8 cellular contexts compared by ENCODE assay signal in genomic region chr4:73740353-73740778, GRCh38. TPM values are rescaled to one million over a fixed set of nuclear protein-coding genes. Genes with fewer than 3 reads are reported as not detected.
DNase-seq lines count a peak whose midpoint lies in the region; ATAC-seq and TF ChIP-seq lines count a peak whose summit lies in the region.

TSS of gene CXCL8 (plus strand) at chr4:73740569. CDS start at chr4:73740659, 90 bp downstream.

- H3K79me2 ChIP-seq in smooth muscle cell (ENCODE audit: low read depth): no peaks in the 10 kb centered on the region

- no peaks in the 10 kb centered on the region for H3F3A ChIP-seq in smooth muscle cell (ENCODE audit: low read depth)

- no peaks in the 10 kb centered on the region for H4K20me1 ChIP-seq in smooth muscle cell (ENCODE audit: low read depth)

- ATAC-seq in HG03025 (IDR thresholded peaks at IDR 0.05; ENCODE audit: low FRiP score, unreplicated experiment): no peak

- intact Hi-C loops in breast epithelium (cut with DNase I; ENCODE audit: low total_unique reads): no loop called here

- no peak within 1 kb of the TSS for H3K4me2 ChIP-seq in smooth muscle cell

- no peak within 1 kb of the TSS for H3K27ac ChIP-seq in breast epithelium
- H3K27ac ChIP-seq in smooth muscle cell (ENCODE audit: low read depth): no peak within 1 kb of the TSS

- WGBS in smooth muscle cell (ENCODE audit: low lambda C conversion rate): 73% methylated on average over 7 of the region's 7 CpGs

- H3K27me3 ChIP-seq in breast epithelium (no peaks in the 10 kb centered on the region), smooth muscle cell (ENCODE audit: low read depth) (no peaks in the 10 kb centered on the region)

- H3K4me3 ChIP-seq in AG10803 (ENCODE audit: low read length) (no peak within 1 kb of the TSS), breast epithelium (no peak within 1 kb of the TSS), smooth muscle cell (no peak within 1 kb of the TSS)

- H2AFZ ChIP-seq in smooth muscle cell (ENCODE audit: low read depth): no peak within 1 kb of the TSS

- H3K9me3 ChIP-seq in breast epithelium (peaks cover 0 to 4% of the 10 kb centered on the region in 2 donors), smooth muscle cell (replicated peaks; ENCODE audit: low read depth) (no peaks in the 10 kb centered on the region)

- H3K9ac ChIP-seq in smooth muscle cell (ENCODE audit: low read depth): no peak within 1 kb of the TSS

- TF ChIP-seq CTCF in AG10803 (conservative IDR thresholded peaks at IDR 0.05; ENCODE audit: low read length) (no peak), breast epithelium (IDR thresholded peaks at IDR 0.05) (no peak), smooth muscle cell (IDR thresholded peaks at IDR 0.05; ENCODE audit: borderline replicate concordance, insufficient read depth, poor library complexity, severe bottlenecking) (no peak)

- H3K4me1 ChIP-seq in breast epithelium (no peaks in the 10 kb centered on the region), smooth muscle cell (ENCODE audit: low read depth) (no peaks in the 10 kb centered on the region)

- DNase-seq in AG10803 (ENCODE audit: low read depth): peak; percentile 88
- DNase-seq in HCEC 1CT: peak; percentile 74
- peak; percentile 13 for DNase-seq in NCI-H774 (lab: John Stamatoyannopoulos, UW)
- DNase-seq in breast epithelium (ENCODE audit: low spot score in 2 of 2): peak; percentile 80 to 81
- DNase-seq in lung microvascular endothelial cell (ENCODE audit: low read depth in 2 of 2): peak; percentile 88 to 98
- DNase-seq in smooth muscle cell (lab: John Stamatoyannopoulos, UW; ENCODE audit: unreplicated experiment): no peak
- DNase-seq in retina: no peak

- TF ChIP-seq POLR2A in breast epithelium (IDR thresholded peaks at IDR 0.05): no peak

- H3K36me3 ChIP-seq in breast epithelium (no peaks in the 10 kb centered on the region), smooth muscle cell (ENCODE audit: low read depth) (no peaks in the 10 kb centered on the region)

RNA-seq across cellular contexts. Expression of gene CXCL8, which starts in this region (rescaled TPM):
- total RNA-seq in breast epithelium (10 to 100 TPM in 1 of 3 donors, 1 to 10 TPM in 1, under 1 TPM in 1; 0.64 to 33.7 (median 2.6) TPM), lung microvascular endothelial cell (43.4 and 90.9 TPM in 2 replicates), smooth muscle cell (28.7 and 37.9 TPM in 2 replicates)
- 8.7 and 10.2 TPM in 2 replicates for polyA plus RNA-seq in smooth muscle cell

Comparison
In these comparisons a context has a peak if more than half of its experiments do, and no peak if none do; other contexts are left out.
1. DNase-seq: peak in AG10803 (single experiment), HCEC 1CT (single experiment), NCI-H774 (single experiment), breast epithelium (2 of 2) and lung microvascular endothelial cell (2 of 2); none in smooth muscle cell (single experiment) and retina (single experiment).